Comparison of ENCODE assay signal across 8 cellular contexts in the genomic region with DNA sequence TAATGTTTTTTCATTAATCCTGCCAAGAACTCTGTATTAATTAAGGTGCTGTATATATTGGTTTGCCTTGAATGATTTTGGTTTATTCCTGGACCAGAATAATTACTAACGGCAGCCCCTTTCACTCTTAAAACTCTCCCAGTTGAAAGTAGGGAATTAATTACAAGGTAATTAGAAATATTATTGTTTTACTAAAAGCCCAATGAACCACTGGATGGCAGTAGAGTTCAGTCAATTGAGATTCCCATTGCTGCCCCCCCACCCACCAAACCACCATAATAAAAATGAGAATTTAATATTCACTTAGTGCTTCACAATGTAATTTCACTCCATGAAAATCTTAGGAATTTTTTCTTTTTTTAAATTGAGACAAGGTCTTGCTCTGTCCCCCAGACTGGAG. TPM values are rescaled to one million over a fixed set of nuclear protein-coding genes. Genes with fewer than 3 reads are reported as not detected.
DNase-seq lines count a peak whose midpoint lies in the region; ATAC-seq, FAIRE-seq and TF ChIP-seq lines count a peak whose summit lies in the region.

No MANE protein-coding gene starts in this region.

- TF ChIP-seq POLR2A in body of pancreas (IDR thresholded peaks at IDR 0.05) (no peak), HepG2 (IDR thresholded peaks at IDR 0.05; ENCODE audit: insufficient read depth in 1 of 2, low read depth in 2 of 2, low read length in 2 of 2) (no peak), vagina (IDR thresholded peaks at IDR 0.05) (no peak)

- H3K4me1 ChIP-seq in body of pancreas (no peaks in the 10 kb centered on the region), HepG2 (ENCODE audit: insufficient read depth, low read length) (no peaks in the 10 kb centered on the region), vagina (no peaks in the 10 kb centered on the region)

- DNase-seq in NCI-H446 (lab: John Stamatoyannopoulos, UW) = peak; percentile 8 to 27
- no peak for DNase-seq in NCI-H446 treated with DMSO at 0.1 percent for 48 hours (lab: John Stamatoyannopoulos, UW)
- DNase-seq in NCI-H1694 (lab: John Stamatoyannopoulos, UW) = peak; percentile 7
- peak in 2 of 4 donors; percentile 41 for DNase-seq in body of pancreas
- no peak for DNase-seq in HepG2 (ENCODE audit: low spot score)
- DNase-seq in vagina (ENCODE audit: extremely low spot score in 2 of 2) = no peak

- TF ChIP-seq CTCF in body of pancreas (IDR thresholded peaks at IDR 0.05) (peak; percentile 19 to 67 (median 58)), HepG2 (CRISPR knock-in tag; IDR thresholded peaks at IDR 0.05) (peak; percentile 53), vagina (IDR thresholded peaks at IDR 0.05) (peak; percentile 20 to 56 (median 42))

- H2AFZ ChIP-seq in HepG2 (ENCODE audit: low read length) = no peak overlapping the region

- H3K4me3 ChIP-seq in body of pancreas (no peak overlapping the region), HepG2 (replicated peaks in 1 of 3; ENCODE audit: insufficient read depth in 1 of 3, low read depth in 2 of 3, low read length in 3 of 3) (no peak overlapping the region), vagina (no peak overlapping the region)

- no peak for TF ChIP-seq EP300 in HepG2 (IDR thresholded peaks at IDR 0.05; ENCODE audit: low read depth in 2 of 2, low read length in 2 of 2)
- TF ChIP-seq EP300 in HepG2 (CRISPR knock-in tag; IDR thresholded peaks at IDR 0.05; ENCODE audit: borderline replicate concordance) = no peak

- no peak for FAIRE-seq in HepG2 (lab: Jason Lieb, UNC)

- no peak overlapping the region for H3K4me2 ChIP-seq in HepG2 (ENCODE audit: low read depth, low read length)

- no peak overlapping the region for H3K9ac ChIP-seq in HepG2 (ENCODE audit: insufficient read depth, low read depth, low read length)

- no peaks in the 10 kb centered on the region for H3K27me3 ChIP-seq in body of pancreas
- no peaks in the 10 kb centered on the region for H3K27me3 ChIP-seq in HepG2 (ENCODE audit: control insufficient read depth in 1 of 2, insufficient read depth in 2 of 2, low read length in 2 of 2)
- no peaks in the 10 kb centered on the region for H3K27me3 ChIP-seq in vagina

- ATAC-seq in body of pancreas = no peak
- no peak for ATAC-seq in HepG2
- ATAC-seq in GM21423 (IDR thresholded peaks at IDR 0.05; ENCODE audit: unreplicated experiment) = no peak
- ATAC-seq in GM19455 (IDR thresholded peaks at IDR 0.05; ENCODE audit: unreplicated experiment) = no peak

- no TSS peak for BruUV-seq in HepG2 (replicated peaks; lab: Mats Ljungman, UMichigan)

- no peaks in the 10 kb centered on the region for H3K79me2 ChIP-seq in HepG2 (ENCODE audit: insufficient read depth, low read length)

- in situ Hi-C loops in HepG2 (cut with HindIII; ENCODE audit: extremely low pct_ligation_motif_present, low pct_unique_long_range_greater_than_20kb) = no loop called here

- H3K27ac ChIP-seq in body of pancreas (no peak overlapping the region), HepG2 (ENCODE audit: extremely low read length, insufficient read depth, low read length) (no peak overlapping the region), vagina (no peak overlapping the region)

- H4K20me1 ChIP-seq in HepG2 (ENCODE audit: insufficient read depth, low read length) = no peaks in the 10 kb centered on the region

- 46 to 53% methylated on average over 1 of the region's 1 CpG for WGBS in body of pancreas, 2 donors
- 88% methylated on average over 1 of the region's 1 CpG for WGBS in HepG2 (ENCODE audit: low lambda C conversion rate)

- intact Hi-C loops in body of pancreas (cut with DNase I) (loop anchor here (10.0 kb wide), 1 partner anchor 140 kb away; no protein-coding TSS in a partner anchor), HepG2 (cut with micrococcal nuclease; ENCODE audit: unreplicated experiment) (loop anchor here (1.0 to 10.0 kb wide), 4 partner anchors 57 to 578 kb away; a partner anchor contains a TSS), vagina (cut with DNase I) (loop anchor here (10.0 kb wide), 1 partner anchor 150 kb away; no protein-coding TSS in a partner anchor)

- peaks cover 0 to 27% of the 10 kb centered on the region in 2 donors for H3K36me3 ChIP-seq in body of pancreas (replicated peaks in 1 of 2; ENCODE audit: insufficient read depth in 1 of 2, low read depth in 2 of 2)
- peaks cover 5 to 62% of the 10 kb centered on the region in 2 experiments for H3K36me3 ChIP-seq in HepG2 (replicated peaks in 1 of 2; ENCODE audit: control insufficient read depth in 1 of 2, insufficient read depth in 2 of 2, low read length in 2 of 2)
- H3K36me3 ChIP-seq in vagina = peaks cover 0 to 81% of the 10 kb centered on the region in 2 donors

- POLR2A ChIA-PET in HepG2 (lab: Yijun Ruan, JAX) = interaction anchor here (0.9 kb wide), 1 partner anchor 14 kb away, joined by 3 read pairs; no protein-coding TSS in a partner anchor

- 0 out of 2 replicates have a peak, but pooled peaks have one; percentile 36 for TF ChIP-seq RAD21 in HepG2 (CRISPR knock-in tag; IDR thresholded peaks at IDR 0.05)

- H3K9me3 ChIP-seq in body of pancreas (no peaks in the 10 kb centered on the region), HepG2 (ENCODE audit: low read length) (no peaks in the 10 kb centered on the region), vagina (no peaks in the 10 kb centered on the region)

- CTCF ChIA-PET in HepG2 (lab: Yijun Ruan, JAX; ENCODE audit: low intra/inter-chr PET ratio, low total read pairs) = interaction anchor here (0.8 to 2.4 kb wide), 2 partner anchors 122 to 147 kb away, joined by 3 to 22 read pairs; no protein-coding TSS in a partner anchor

RNA-seq across cellular contexts. Expression of a gene that starts 13.7 kb away (rescaled TPM):
- 1 to 10 TPM; 5.3 to 8.6 TPM for total RNA-seq in body of pancreas
- 11.7 and 16.8 TPM in 2 replicates for total RNA-seq in HepG2 (2016; rRNA removed; fragmentation: Illumina TruSeq; extraction: Trizol)
- total RNA-seq in HepG2 (2016; cell fraction: cytosol; rRNA removed; fragmentation: Illumina TruSeq; extraction: Trizol; ENCODE audit: low read depth) = 1.8 and 2.7 TPM in 2 replicates
- 12.5 and 16.9 TPM in 2 replicates for total RNA-seq in HepG2 (2016; cell fraction: insoluble cytoplasmic fraction; rRNA removed; fragmentation: Illumina TruSeq; extraction: Trizol)
- 4.5 and 4.9 TPM in 2 replicates for total RNA-seq in HepG2 (2016; cell fraction: membrane; rRNA removed; fragmentation: Illumina TruSeq; extraction: Trizol)
- total RNA-seq in HepG2 (2016; cell fraction: nucleus; rRNA removed; fragmentation: Illumina TruSeq; extraction: Trizol) = 8.6 and 8.7 TPM in 2 replicates
- 5.6 and 6.7 TPM in 2 replicates for polyA plus RNA-seq in HepG2 (2011; rRNA removed)
- polyA plus RNA-seq in HepG2 (2011; cell fraction: cytosol; rRNA removed) = 2.7 and 3.8 TPM in 2 replicates
- 2.8 and 4.4 TPM in 2 replicates for polyA plus RNA-seq in HepG2 (2011; cell fraction: nucleus; rRNA removed)
- 9.8 and 11.1 TPM in 2 replicates for polyA plus RNA-seq in HepG2 (2012)
- polyA plus RNA-seq in HepG2 (2016; cell fraction: cytosol; fragmentation: Illumina TruSeq; extraction: Trizol; ENCODE audit: low read depth) = 1.0 and 1.1 TPM in 2 replicates
- 18.0 and 18.9 TPM in 2 replicates for polyA plus RNA-seq in HepG2 (2016; cell fraction: insoluble cytoplasmic fraction; fragmentation: Illumina TruSeq; extraction: Trizol; ENCODE audit: low read depth)
- 2.6 and 3.2 TPM in 2 replicates for polyA plus RNA-seq in HepG2 (2016; cell fraction: membrane; fragmentation: Illumina TruSeq; extraction: Trizol; ENCODE audit: low read depth)
- polyA plus RNA-seq in HepG2 (2016; cell fraction: nucleus; fragmentation: Illumina TruSeq; extraction: Trizol; ENCODE audit: insufficient read depth, low read depth) = 14.5 and 15.5 TPM in 2 replicates
- 0.91 and 1.3 TPM in 2 replicates for polyA minus RNA-seq in HepG2 (2011; rRNA and poly(A)+ RNA removed; ENCODE audit: low replicate concordance)
- polyA minus RNA-seq in HepG2 (2011; cell fraction: cytosol; rRNA and poly(A)+ RNA removed) = 3.2 and 3.7 TPM in 2 replicates
- 8.1 and 9.2 TPM in 2 replicates for polyA minus RNA-seq in HepG2 (2011; cell fraction: nucleus; rRNA and poly(A)+ RNA removed)
- 13.5 TPM for total RNA-seq in vagina

RNA-seq across cellular contexts. Expression of a gene that starts 55.9 kb away (rescaled TPM):
- total RNA-seq in body of pancreas (10 to 100 TPM; 40.5 to 61.7 TPM), HepG2 (2016; rRNA removed; fragmentation: Illumina TruSeq; extraction: Trizol) (71.5 and 91.5 TPM in 2 replicates), vagina (101 TPM)
- total RNA-seq in HepG2 (2016; cell fraction: cytosol; rRNA removed; fragmentation: Illumina TruSeq; extraction: Trizol; ENCODE audit: low read depth) = 12.1 and 14.2 TPM in 2 replicates
- 70.6 and 87.4 TPM in 2 replicates for total RNA-seq in HepG2 (2016; cell fraction: insoluble cytoplasmic fraction; rRNA removed; fragmentation: Illumina TruSeq; extraction: Trizol)
- total RNA-seq in HepG2 (2016; cell fraction: membrane; rRNA removed; fragmentation: Illumina TruSeq; extraction: Trizol) = 24.5 and 26.2 TPM in 2 replicates
- 78.4 and 79.2 TPM in 2 replicates for total RNA-seq in HepG2 (2016; cell fraction: nucleus; rRNA removed; fragmentation: Illumina TruSeq; extraction: Trizol)
- 24.6 and 26.5 TPM in 2 replicates for polyA plus RNA-seq in HepG2 (2011; rRNA removed)
- 14.1 and 18.0 TPM in 2 replicates for polyA plus RNA-seq in HepG2 (2011; cell fraction: cytosol; rRNA removed)
- 15.7 and 16.1 TPM in 2 replicates for polyA plus RNA-seq in HepG2 (2011; cell fraction: nucleus; rRNA removed)
- polyA plus RNA-seq in HepG2 (2012) = 28.9 and 32.2 TPM in 2 replicates
- 1.6 and 1.9 TPM in 2 replicates for polyA plus RNA-seq in HepG2 (2016; cell fraction: cytosol; fragmentation: Illumina TruSeq; extraction: Trizol; ENCODE audit: low read depth)
- polyA plus RNA-seq in HepG2 (2016; cell fraction: insoluble cytoplasmic fraction; fragmentation: Illumina TruSeq; extraction: Trizol; ENCODE audit: low read depth) = 55.8 and 56.2 TPM in 2 replicates
- polyA plus RNA-seq in HepG2 (2016; cell fraction: membrane; fragmentation: Illumina TruSeq; extraction: Trizol; ENCODE audit: low read depth) = 6.4 and 6.6 TPM in 2 replicates
- polyA plus RNA-seq in HepG2 (2016; cell fraction: nucleus; fragmentation: Illumina TruSeq; extraction: Trizol; ENCODE audit: insufficient read depth, low read depth) = 46.4 and 47.1 TPM in 2 replicates
- 18.2 and 60.6 TPM in 2 replicates for polyA minus RNA-seq in HepG2 (2011; rRNA and poly(A)+ RNA removed; ENCODE audit: low replicate concordance)
- polyA minus RNA-seq in HepG2 (2011; cell fraction: cytosol; rRNA and poly(A)+ RNA removed) = 29.5 and 31.8 TPM in 2 replicates
- 77.6 and 81.4 TPM in 2 replicates for polyA minus RNA-seq in HepG2 (2011; cell fraction: nucleus; rRNA and poly(A)+ RNA removed)

RNA-seq across cellular contexts. Expression of a gene that starts 57.6 kb away (rescaled TPM):
- total RNA-seq in body of pancreas (1 to 10 TPM; 1.6 to 4.7 TPM), HepG2 (2016; rRNA removed; fragmentation: Illumina TruSeq; extraction: Trizol) (12.0 and 18.8 TPM in 2 replicates), vagina (8.1 TPM)
- 1.2 and 1.4 TPM in 2 replicates for total RNA-seq in HepG2 (2016; cell fraction: cytosol; rRNA removed; fragmentation: Illumina TruSeq; extraction: Trizol; ENCODE audit: low read depth)
- total RNA-seq in HepG2 (2016; cell fraction: insoluble cytoplasmic fraction; rRNA removed; fragmentation: Illumina TruSeq; extraction: Trizol) = 12.7 and 18.0 TPM in 2 replicates
- total RNA-seq in HepG2 (2016; cell fraction: membrane; rRNA removed; fragmentation: Illumina TruSeq; extraction: Trizol) = 4.9 TPM in 2 replicates
- 7.5 and 7.7 TPM in 2 replicates for total RNA-seq in HepG2 (2016; cell fraction: nucleus; rRNA removed; fragmentation: Illumina TruSeq; extraction: Trizol)
- 4.1 and 4.4 TPM in 2 replicates for polyA plus RNA-seq in HepG2 (2011; rRNA removed)
- polyA plus RNA-seq in HepG2 (2011; cell fraction: cytosol; rRNA removed) = 2.9 and 3.7 TPM in 2 replicates
- 2.3 and 3.0 TPM in 2 replicates for polyA plus RNA-seq in HepG2 (2011; cell fraction: nucleus; rRNA removed)
- 5.1 and 5.6 TPM in 2 replicates for polyA plus RNA-seq in HepG2 (2012)
- 0.51 and 0.53 TPM in 2 replicates for polyA plus RNA-seq in HepG2 (2016; cell fraction: cytosol; fragmentation: Illumina TruSeq; extraction: Trizol; ENCODE audit: low read depth)
- 10.7 and 11.9 TPM in 2 replicates for polyA plus RNA-seq in HepG2 (2016; cell fraction: insoluble cytoplasmic fraction; fragmentation: Illumina TruSeq; extraction: Trizol; ENCODE audit: low read depth)
- polyA plus RNA-seq in HepG2 (2016; cell fraction: membrane; fragmentation: Illumina TruSeq; extraction: Trizol; ENCODE audit: low read depth) = 2.0 TPM in 2 replicates
- 8.6 and 8.7 TPM in 2 replicates for polyA plus RNA-seq in HepG2 (2016; cell fraction: nucleus; fragmentation: Illumina TruSeq; extraction: Trizol; ENCODE audit: insufficient read depth, low read depth)
- 16.0 and 35.1 TPM in 2 replicates for polyA minus RNA-seq in HepG2 (2011; rRNA and poly(A)+ RNA removed; ENCODE audit: low replicate concordance)
- polyA minus RNA-seq in HepG2 (2011; cell fraction: cytosol; rRNA and poly(A)+ RNA removed) = 7.6 and 8.2 TPM in 2 replicates
- 4.9 and 5.1 TPM in 2 replicates for polyA minus RNA-seq in HepG2 (2011; cell fraction: nucleus; rRNA and poly(A)+ RNA removed)

Comparison
In these comparisons a context has a peak if more than half of its experiments do, and no peak if none do; other contexts are left out.
1. DNase-seq: peak in NCI-H446 (2 of 2) and NCI-H1694 (single experiment); none in NCI-H446 treated with DMSO at 0.1 percent for 48 hours (single experiment), HepG2 (single experiment) and vagina (0 of 2).
2. Peak in every context shown above with its lines, with median percentiles within 50 percentile points of each other: CTCF ChIP-seq.